1 cellular context compared by ENCODE assay signal in the genomic region with DNA sequence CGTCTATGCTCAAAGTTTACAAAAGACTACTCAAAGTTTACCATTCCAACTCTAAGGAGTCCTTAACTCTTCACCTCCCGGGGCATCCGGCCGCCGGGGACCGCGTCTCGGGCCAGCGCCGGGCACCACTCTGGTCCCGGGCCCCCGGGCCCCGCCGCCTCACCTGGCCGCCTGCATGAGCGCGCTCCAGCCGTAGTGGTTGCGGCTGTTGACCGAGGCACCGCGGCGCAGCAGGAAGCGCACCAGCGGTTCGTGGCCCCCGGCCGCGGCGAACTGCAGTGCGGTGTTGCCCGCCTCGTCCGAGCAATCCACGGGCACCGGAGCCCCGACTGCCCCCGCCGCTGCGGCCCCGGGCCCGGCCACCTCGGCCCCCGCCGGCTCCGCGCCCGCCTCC.
TF ChIP-seq lines count a peak whose summit lies in the region.

No MANE protein-coding gene starts in this region.

TF ChIP-seq in K562, 482 proteins besides CTCF, POLR2A, EP300 and RAD21 (continued from another document):
- TF ChIP-seq ZNF165 (CRISPR knock-in tag; IDR thresholded peaks at IDR 0.05; ENCODE audit: borderline replicate concordance) (no peak), KLF1 (tag; IDR thresholded peaks at IDR 0.05) (no peak), ZSCAN29 (IDR thresholded peaks at IDR 0.05) (no peak), ZNF584 (CRISPR knock-in tag; IDR thresholded peaks at IDR 0.05; ENCODE audit: low read depth) (0 out of 2 replicates have a peak, but pooled peaks have one; percentile 4), CTBP1 (IDR thresholded peaks at IDR 0.05; ENCODE audit: borderline replicate concordance) (no peak), ZBTB1 (CRISPR knock-in tag; IDR thresholded peaks at IDR 0.05; ENCODE audit: borderline replicate concordance, low read depth) (peak; percentile 72; the same call in 1 of the 2 replicates), ZNF146 (CRISPR knock-in tag; IDR thresholded peaks at IDR 0.05; ENCODE audit: unreplicated experiment) (no peak), MCM5 (IDR thresholded peaks at IDR 0.05; ENCODE audit: low read depth) (no peak), POLR3A (IDR thresholded peaks at IDR 0.05; ENCODE audit: borderline replicate concordance, extremely low read depth, insufficient read depth, insufficient read length) (no peak), ZNF507 (tag; conservative IDR thresholded peaks at IDR 0.05) (no peak), WHSC1 (IDR thresholded peaks at IDR 0.05; ENCODE audit: low read length) (no peak), KAT7 (CRISPR knock-in tag; IDR thresholded peaks at IDR 0.05; ENCODE audit: borderline replicate concordance) (no peak), TARDBP (IDR thresholded peaks at IDR 0.05) (no peak), ZNF311 (CRISPR knock-in tag; IDR thresholded peaks at IDR 0.05) (no peak), CHD1 (IDR thresholded peaks at IDR 0.05; ENCODE audit: low read length) (peak; percentile 84), ZNF316 (IDR thresholded peaks at IDR 0.05) (no peak), GATA2 (CRISPR knock-in tag; IDR thresholded peaks at IDR 0.05) (no peak), NFE2 (IDR thresholded peaks at IDR 0.05; ENCODE audit: low read depth) (no peak), SRF (CRISPR knock-in tag; IDR thresholded peaks at IDR 0.05) (no peak)
- TF ChIP-seq, protein P1, sequence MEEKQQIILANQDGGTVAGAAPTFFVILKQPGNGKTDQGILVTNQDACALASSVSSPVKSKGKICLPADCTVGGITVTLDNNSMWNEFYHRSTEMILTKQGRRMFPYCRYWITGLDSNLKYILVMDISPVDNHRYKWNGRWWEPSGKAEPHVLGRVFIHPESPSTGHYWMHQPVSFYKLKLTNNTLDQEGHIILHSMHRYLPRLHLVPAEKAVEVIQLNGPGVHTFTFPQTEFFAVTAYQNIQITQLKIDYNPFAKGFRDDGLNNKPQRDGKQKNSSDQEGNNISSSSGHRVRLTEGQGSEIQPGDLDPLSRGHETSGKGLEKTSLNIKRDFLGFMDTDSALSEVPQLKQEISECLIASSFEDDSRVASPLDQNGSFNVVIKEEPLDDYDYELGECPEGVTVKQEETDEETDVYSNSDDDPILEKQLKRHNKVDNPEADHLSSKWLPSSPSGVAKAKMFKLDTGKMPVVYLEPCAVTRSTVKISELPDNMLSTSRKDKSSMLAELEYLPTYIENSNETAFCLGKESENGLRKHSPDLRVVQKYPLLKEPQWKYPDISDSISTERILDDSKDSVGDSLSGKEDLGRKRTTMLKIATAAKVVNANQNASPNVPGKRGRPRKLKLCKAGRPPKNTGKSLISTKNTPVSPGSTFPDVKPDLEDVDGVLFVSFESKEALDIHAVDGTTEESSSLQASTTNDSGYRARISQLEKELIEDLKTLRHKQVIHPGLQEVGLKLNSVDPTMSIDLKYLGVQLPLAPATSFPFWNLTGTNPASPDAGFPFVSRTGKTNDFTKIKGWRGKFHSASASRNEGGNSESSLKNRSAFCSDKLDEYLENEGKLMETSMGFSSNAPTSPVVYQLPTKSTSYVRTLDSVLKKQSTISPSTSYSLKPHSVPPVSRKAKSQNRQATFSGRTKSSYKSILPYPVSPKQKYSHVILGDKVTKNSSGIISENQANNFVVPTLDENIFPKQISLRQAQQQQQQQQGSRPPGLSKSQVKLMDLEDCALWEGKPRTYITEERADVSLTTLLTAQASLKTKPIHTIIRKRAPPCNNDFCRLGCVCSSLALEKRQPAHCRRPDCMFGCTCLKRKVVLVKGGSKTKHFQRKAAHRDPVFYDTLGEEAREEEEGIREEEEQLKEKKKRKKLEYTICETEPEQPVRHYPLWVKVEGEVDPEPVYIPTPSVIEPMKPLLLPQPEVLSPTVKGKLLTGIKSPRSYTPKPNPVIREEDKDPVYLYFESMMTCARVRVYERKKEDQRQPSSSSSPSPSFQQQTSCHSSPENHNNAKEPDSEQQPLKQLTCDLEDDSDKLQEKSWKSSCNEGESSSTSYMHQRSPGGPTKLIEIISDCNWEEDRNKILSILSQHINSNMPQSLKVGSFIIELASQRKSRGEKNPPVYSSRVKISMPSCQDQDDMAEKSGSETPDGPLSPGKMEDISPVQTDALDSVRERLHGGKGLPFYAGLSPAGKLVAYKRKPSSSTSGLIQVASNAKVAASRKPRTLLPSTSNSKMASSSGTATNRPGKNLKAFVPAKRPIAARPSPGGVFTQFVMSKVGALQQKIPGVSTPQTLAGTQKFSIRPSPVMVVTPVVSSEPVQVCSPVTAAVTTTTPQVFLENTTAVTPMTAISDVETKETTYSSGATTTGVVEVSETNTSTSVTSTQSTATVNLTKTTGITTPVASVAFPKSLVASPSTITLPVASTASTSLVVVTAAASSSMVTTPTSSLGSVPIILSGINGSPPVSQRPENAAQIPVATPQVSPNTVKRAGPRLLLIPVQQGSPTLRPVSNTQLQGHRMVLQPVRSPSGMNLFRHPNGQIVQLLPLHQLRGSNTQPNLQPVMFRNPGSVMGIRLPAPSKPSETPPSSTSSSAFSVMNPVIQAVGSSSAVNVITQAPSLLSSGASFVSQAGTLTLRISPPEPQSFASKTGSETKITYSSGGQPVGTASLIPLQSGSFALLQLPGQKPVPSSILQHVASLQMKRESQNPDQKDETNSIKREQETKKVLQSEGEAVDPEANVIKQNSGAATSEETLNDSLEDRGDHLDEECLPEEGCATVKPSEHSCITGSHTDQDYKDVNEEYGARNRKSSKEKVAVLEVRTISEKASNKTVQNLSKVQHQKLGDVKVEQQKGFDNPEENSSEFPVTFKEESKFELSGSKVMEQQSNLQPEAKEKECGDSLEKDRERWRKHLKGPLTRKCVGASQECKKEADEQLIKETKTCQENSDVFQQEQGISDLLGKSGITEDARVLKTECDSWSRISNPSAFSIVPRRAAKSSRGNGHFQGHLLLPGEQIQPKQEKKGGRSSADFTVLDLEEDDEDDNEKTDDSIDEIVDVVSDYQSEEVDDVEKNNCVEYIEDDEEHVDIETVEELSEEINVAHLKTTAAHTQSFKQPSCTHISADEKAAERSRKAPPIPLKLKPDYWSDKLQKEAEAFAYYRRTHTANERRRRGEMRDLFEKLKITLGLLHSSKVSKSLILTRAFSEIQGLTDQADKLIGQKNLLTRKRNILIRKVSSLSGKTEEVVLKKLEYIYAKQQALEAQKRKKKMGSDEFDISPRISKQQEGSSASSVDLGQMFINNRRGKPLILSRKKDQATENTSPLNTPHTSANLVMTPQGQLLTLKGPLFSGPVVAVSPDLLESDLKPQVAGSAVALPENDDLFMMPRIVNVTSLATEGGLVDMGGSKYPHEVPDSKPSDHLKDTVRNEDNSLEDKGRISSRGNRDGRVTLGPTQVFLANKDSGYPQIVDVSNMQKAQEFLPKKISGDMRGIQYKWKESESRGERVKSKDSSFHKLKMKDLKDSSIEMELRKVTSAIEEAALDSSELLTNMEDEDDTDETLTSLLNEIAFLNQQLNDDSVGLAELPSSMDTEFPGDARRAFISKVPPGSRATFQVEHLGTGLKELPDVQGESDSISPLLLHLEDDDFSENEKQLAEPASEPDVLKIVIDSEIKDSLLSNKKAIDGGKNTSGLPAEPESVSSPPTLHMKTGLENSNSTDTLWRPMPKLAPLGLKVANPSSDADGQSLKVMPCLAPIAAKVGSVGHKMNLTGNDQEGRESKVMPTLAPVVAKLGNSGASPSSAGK (IDR thresholded peaks at IDR 0.05): no peak
- TF ChIP-seq, protein P2, sequence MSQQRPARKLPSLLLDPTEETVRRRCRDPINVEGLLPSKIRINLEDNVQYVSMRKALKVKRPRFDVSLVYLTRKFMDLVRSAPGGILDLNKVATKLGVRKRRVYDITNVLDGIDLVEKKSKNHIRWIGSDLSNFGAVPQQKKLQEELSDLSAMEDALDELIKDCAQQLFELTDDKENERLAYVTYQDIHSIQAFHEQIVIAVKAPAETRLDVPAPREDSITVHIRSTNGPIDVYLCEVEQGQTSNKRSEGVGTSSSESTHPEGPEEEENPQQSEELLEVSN (IDR thresholded peaks at IDR 0.05; ENCODE audit: borderline replicate concordance in 1 of 2, extremely low read depth in 1 of 2, insufficient read depth in 1 of 2, insufficient read length in 1 of 2, low read depth in 1 of 2, low read length in 1 of 2, poor library complexity in 1 of 2, severe bottlenecking in 1 of 2): no peak
- TF ChIP-seq, protein P3, sequence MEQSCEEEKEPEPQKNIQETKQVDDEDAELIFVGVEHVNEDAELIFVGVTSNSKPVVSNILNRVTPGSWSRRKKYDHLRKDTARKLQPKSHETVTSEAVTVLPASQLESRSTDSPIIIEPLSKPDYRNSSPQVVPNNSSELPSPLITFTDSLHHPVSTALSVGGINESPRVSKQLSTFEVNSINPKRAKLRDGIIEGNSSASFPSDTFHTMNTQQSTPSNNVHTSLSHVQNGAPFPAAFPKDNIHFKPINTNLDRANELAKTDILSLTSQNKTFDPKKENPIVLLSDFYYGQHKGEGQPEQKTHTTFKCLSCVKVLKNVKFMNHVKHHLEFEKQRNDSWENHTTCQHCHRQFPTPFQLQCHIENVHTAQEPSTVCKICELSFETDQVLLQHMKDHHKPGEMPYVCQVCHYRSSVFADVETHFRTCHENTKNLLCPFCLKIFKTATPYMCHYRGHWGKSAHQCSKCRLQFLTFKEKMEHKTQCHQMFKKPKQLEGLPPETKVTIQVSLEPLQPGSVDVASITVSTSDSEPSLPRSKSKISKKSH (CRISPR knock-in tag; IDR thresholded peaks at IDR 0.05): no peak
